Comparison of ENCODE assay signal across 10 cellular contexts in genomic region chr7:74478671-74479065, GRCh38. TPM values are rescaled to one million over a fixed set of nuclear protein-coding genes. Genes with fewer than 3 reads are reported as not detected.
DNase-seq lines count a peak whose midpoint lies in the region; ATAC-seq, FAIRE-seq and TF ChIP-seq lines count a peak whose summit lies in the region.
"Had no signal": no experiment of that assay in that cellular context is flagged by ENCODE, and none has a peak within 500 bp of the region (broad histone marks: within the 10 kb centered on the region; RNA-seq: fewer than 3 reads in every experiment).

No MANE protein-coding gene starts in this region.

- DNase-seq in cardiac muscle cell (ENCODE audit: low read depth in 1 of 2, low spot score in 1 of 2) = peak in 1 of 2 donors; percentile 8
- no peak for DNase-seq in Right ventricle myocardium superior
- DNase-seq in pancreas = no peak
- DNase-seq in uterus = no peak
- DNase-seq in NCI-H446 (lab: John Stamatoyannopoulos, UW) = no peak
- no peak for DNase-seq in central memory CD4-positive, alpha-beta T cell
- DNase-seq: DND-41; stimulated activated CD4-positive, alpha-beta T cell treated with anti-CD3 and anti-CD28 coated beads, Interleukin-15, amount 100 ng/mL, for 24 hours had no signal

- TF ChIP-seq POLR2A in uterus (IDR thresholded peaks at IDR 0.05) = no peak

- H3K4me1 ChIP-seq in cardiac muscle cell (ENCODE audit: low read depth) (peaks cover 56% of the 10 kb centered on the region), esophagus (ENCODE audit: control insufficient read depth in 2 of 2, insufficient read depth in 2 of 2, low read length in 1 of 2) (peaks cover 8 to 37% of the 10 kb centered on the region in 2 donors), pancreas (peaks cover 40 to 41% (median 41%) of the 10 kb centered on the region in 3 donors), uterus (peaks cover 5 to 26% of the 10 kb centered on the region in 2 donors)

- TF ChIP-seq CTCF in cardiac muscle cell (IDR thresholded peaks at IDR 0.05; ENCODE audit: low read depth, low read length) (no peak), pancreas (IDR thresholded peaks at IDR 0.05) (no peak), uterus (IDR thresholded peaks at IDR 0.05) (no peak)

- H3K36me3 ChIP-seq in cardiac muscle cell (no peaks in the 10 kb centered on the region), esophagus (ENCODE audit: control insufficient read depth in 2 of 2, insufficient read depth in 2 of 2, low read length in 1 of 2) (no peaks in the 10 kb centered on the region), pancreas (no peaks in the 10 kb centered on the region), uterus (no peaks in the 10 kb centered on the region)

- 78 to 86% methylated on average over 4 of the region's 4 CpGs for WGBS in esophagus, 2 donors
- 90 to 94% methylated on average over 4 of the region's 4 CpGs for WGBS in pancreas, 2 donors

- no peak for FAIRE-seq in pancreas (lab: Jason Lieb, UNC)

- H3K27me3 ChIP-seq in cardiac muscle cell = no peaks in the 10 kb centered on the region
- H3K27me3 ChIP-seq in esophagus (ENCODE audit: control insufficient read depth in 1 of 2, insufficient read depth in 2 of 2, low read length in 2 of 2) = no peaks in the 10 kb centered on the region
- H3K27me3 ChIP-seq in pancreas = no peaks in the 10 kb centered on the region
- no peaks in the 10 kb centered on the region for H3K27me3 ChIP-seq in uterus

- no peaks in the 10 kb centered on the region for H3K9me3 ChIP-seq in cardiac muscle cell (ENCODE audit: low read depth)
- H3K9me3 ChIP-seq in esophagus (ENCODE audit: control insufficient read depth in 2 of 2, insufficient read depth in 1 of 2, low read depth in 1 of 2, low read length in 1 of 2) = no peaks in the 10 kb centered on the region
- H3K9me3 ChIP-seq in pancreas = no peaks in the 10 kb centered on the region
- H3K9me3 ChIP-seq in uterus = no peaks in the 10 kb centered on the region

- H3K4me3 ChIP-seq in cardiac muscle cell = no peak overlapping the region
- H3K4me3 ChIP-seq in esophagus (ENCODE audit: low read depth in 1 of 2, low read length in 2 of 2) = no peak overlapping the region
- no peak overlapping the region for H3K4me3 ChIP-seq in pancreas
- no peak overlapping the region for H3K4me3 ChIP-seq in uterus

- intact Hi-C loops in Right ventricle myocardium superior (cut with DNase I) (no loop called here), pancreas (cut with DNase I) (no loop called here), uterus (cut with DNase I; ENCODE audit: low total_unique reads) (no loop called here)

- ATAC-seq in Right ventricle myocardium superior (ENCODE audit: poor library complexity) = no peak
- no peak for ATAC-seq in pancreas
- no peak for ATAC-seq in GM19351 (IDR thresholded peaks at IDR 0.05; ENCODE audit: unreplicated experiment)

- peak overlapping the region; percentile 97 for H3K27ac ChIP-seq in cardiac muscle cell
- peak overlapping the region; percentile 93 to 94 for H3K27ac ChIP-seq in esophagus (ENCODE audit: low read depth in 2 of 2, low read length in 1 of 2)
- peak overlapping the region; percentile 93 to 97 (median 96) for H3K27ac ChIP-seq in pancreas
- H3K27ac ChIP-seq in uterus = peak overlapping the region; percentile 92 to 97

RNA-seq across cellular contexts. Expression of gene GTF2IRD1, which starts 25.0 kb away (rescaled TPM):
- total RNA-seq in cardiac muscle cell (33.0 and 51.4 TPM in 2 replicates), Right ventricle myocardium superior (21.7 TPM), pancreas (10 to 100 TPM in 3 of 6 donors, 1 to 10 TPM in 3; 7.1 to 12.6 (median 9.9) TPM), uterus (10 to 100 TPM; 11.5 to 39.1 (median 22.5) TPM)
- polyA plus RNA-seq in cardiac muscle cell (29.6 and 49.3 TPM in 2 replicates), esophagus (10 to 100 TPM; 30.4 to 43.4 TPM), pancreas (10 to 100 TPM in 1 of 2 donors, 1 to 10 TPM in 1; 8.1 to 15.9 TPM)
